In genomic region chr17:7839199-7839889, GRCh38 we compare ENCODE assay signal across 1 cellular context.
A peak's percentile ranks its signal among the peaks of the same experiment; 100 is the strongest.
TF ChIP-seq lines count a peak whose summit lies in the region.

No MANE protein-coding gene starts in this region.

TF ChIP-seq in HepG2, 621 proteins besides CTCF, POLR2A, EP300 and RAD21 (continues in another document):
- TF ChIP-seq HNF4G (IDR thresholded peaks at IDR 0.05; ENCODE audit: borderline replicate concordance, low read depth, low read length) (no peak), HNF4G (CRISPR knock-in tag; IDR thresholded peaks at IDR 0.05; ENCODE audit: borderline replicate concordance, low read depth) (no peak), POLR2AphosphoS5 (IDR thresholded peaks at IDR 0.05; ENCODE audit: low read depth, low read length) (no peak), RORA (CRISPR knock-in tag; IDR thresholded peaks at IDR 0.05) (no peak), ZBTB38 (CRISPR knock-in tag; IDR thresholded peaks at IDR 0.05) (no peak), FOXP4 (CRISPR knock-in tag; IDR thresholded peaks at IDR 0.05) (no peak), FOXC1 (CRISPR knock-in tag; IDR thresholded peaks at IDR 0.05; ENCODE audit: borderline replicate concordance) (0 out of 2 replicates have a peak, but pooled peaks have one; percentile 9), RFX3 (CRISPR knock-in tag; IDR thresholded peaks at IDR 0.05) (0 out of 2 replicates have a peak, but pooled peaks have one; percentile 35), CREB3 (CRISPR knock-in tag; IDR thresholded peaks at IDR 0.05) (no peak), ZSCAN25 (CRISPR knock-in tag; IDR thresholded peaks at IDR 0.05) (no peak), MZF1 (CRISPR knock-in tag; IDR thresholded peaks at IDR 0.05; ENCODE audit: borderline replicate concordance) (no peak), MYPOP (CRISPR knock-in tag; IDR thresholded peaks at IDR 0.05) (0 out of 2 replicates have a peak, but pooled peaks have one; percentile 32), ZSCAN22 (CRISPR knock-in tag; IDR thresholded peaks at IDR 0.05) (no peak), RFX1 (IDR thresholded peaks at IDR 0.05) (peak; percentile 24; the same call in 1 of the 2 replicates), ZNF646 (CRISPR knock-in tag; IDR thresholded peaks at IDR 0.05) (no peak), FIP1L1 (IDR thresholded peaks at IDR 0.05; ENCODE audit: borderline replicate concordance, insufficient read depth, low read depth, low read length) (no peak), MED8 (CRISPR knock-in tag; IDR thresholded peaks at IDR 0.05; ENCODE audit: insufficient replicate concordance) (no peak), PPARG (CRISPR knock-in tag; conservative IDR thresholded peaks at IDR 0.05) (no peak), FOXM1 (CRISPR knock-in tag; IDR thresholded peaks at IDR 0.05) (no peak), SP2 (CRISPR knock-in tag; IDR thresholded peaks at IDR 0.05) (no peak), TEAD2 (CRISPR knock-in tag; IDR thresholded peaks at IDR 0.05) (no peak), PRDM4 (CRISPR knock-in tag; IDR thresholded peaks at IDR 0.05; ENCODE audit: borderline replicate concordance) (no peak), TAF1 (CRISPR knock-in tag; IDR thresholded peaks at IDR 0.05) (no peak; the same call in 1 of the 2 replicates), ZFY (CRISPR knock-in tag; IDR thresholded peaks at IDR 0.05) (peak; percentile 4; the same call in 1 of the 2 replicates), EHMT2 (IDR thresholded peaks at IDR 0.05; ENCODE audit: borderline replicate concordance, low read depth, low read length) (no peak), ZNF770 (CRISPR knock-in tag; IDR thresholded peaks at IDR 0.05) (peak; percentile 55; the same call in 1 of the 2 replicates), RBFOX2 (IDR thresholded peaks at IDR 0.05; ENCODE audit: low read depth, low read length) (peak; percentile 54), NBN (conservative IDR thresholded peaks at IDR 0.05) (no peak), ZKSCAN5 (CRISPR knock-in tag; IDR thresholded peaks at IDR 0.05) (no peak), HMGA1 (CRISPR knock-in tag; conservative IDR thresholded peaks at IDR 0.05) (no peak), ZNF530 (CRISPR knock-in tag; IDR thresholded peaks at IDR 0.05; ENCODE audit: low read depth) (no peak), ZNF562 (CRISPR knock-in tag; IDR thresholded peaks at IDR 0.05; ENCODE audit: borderline replicate concordance) (no peak), ZNF20 (CRISPR knock-in tag; IDR thresholded peaks at IDR 0.05) (no peak), TEF (CRISPR knock-in tag; IDR thresholded peaks at IDR 0.05) (no peak), MIXL1 (CRISPR knock-in tag; IDR thresholded peaks at IDR 0.05) (no peak), NFATC3 (CRISPR knock-in tag; IDR thresholded peaks at IDR 0.05) (no peak), PBX2 (CRISPR knock-in tag; IDR thresholded peaks at IDR 0.05) (no peak), ZNF263 (CRISPR knock-in tag; IDR thresholded peaks at IDR 0.05) (no peak), MIER2 (CRISPR knock-in tag; IDR thresholded peaks at IDR 0.05) (no peak), ARID3A (IDR thresholded peaks at IDR 0.05; ENCODE audit: low read depth, low read length) (no peak), SRY (CRISPR knock-in tag; IDR thresholded peaks at IDR 0.05) (peak; percentile 50; the same call in 1 of the 2 replicates), GATAD1 (CRISPR knock-in tag; IDR thresholded peaks at IDR 0.05) (no peak), XRCC5 (optimal IDR thresholded peaks at IDR 0.05; ENCODE audit: low read length) (no peak), ZNF639 (CRISPR knock-in tag; conservative IDR thresholded peaks at IDR 0.05) (no peak), LCORL (IDR thresholded peaks at IDR 0.05) (no peak), LCORL (CRISPR knock-in tag; IDR thresholded peaks at IDR 0.05) (no peak), SSRP1 (CRISPR knock-in tag; IDR thresholded peaks at IDR 0.05) (no peak)
